Comparison of ENCODE assay signal across 12 cellular contexts in genomic region chr19:13054605-13055212, GRCh38. TPM values are rescaled to one million over a fixed set of nuclear protein-coding genes. Genes with fewer than 3 reads are reported as not detected.
DNase-seq lines count a peak whose midpoint lies in the region; ATAC-seq and TF ChIP-seq lines count a peak whose summit lies in the region.
"Had no signal": no experiment of that assay in that cellular context is flagged by ENCODE, and none has a peak within 500 bp of the region (broad histone marks: within the 10 kb centered on the region; RNA-seq: fewer than 3 reads in every experiment).

No MANE protein-coding gene starts in this region.

- no peak for TF ChIP-seq POLR2A in suprapubic skin (IDR thresholded peaks at IDR 0.05)

- no peak overlapping the region for H3K4me3 Mint-ChIP-seq in stimulated activated naive B cell treated with anti-CD40 and anti-IgM and Interleukin-4, amounts not matched to agents 10 μg/mL and 1 μg/mL and 100 μg/mL, for 72 hours

- peaks cover 7 to 14% of the 10 kb centered on the region in 2 donors for H3K4me1 Mint-ChIP-seq in stimulated activated naive B cell treated with anti-CD40 and anti-IgM and Interleukin-4, amounts not matched to agents 10 μg/mL and 1 μg/mL and 100 μg/mL, for 72 hours

- H3K36me3 ChIP-seq in HUES64 (ENCODE audit: insufficient read depth, low read length), result no peaks in the 10 kb centered on the region
- H3K36me3 ChIP-seq in mesenchymal stem cell (ENCODE audit: control insufficient read depth in 1 of 2, insufficient read depth in 2 of 2, low read depth in 1 of 2, low read length in 2 of 2), result peaks cover 2 to 15% of the 10 kb centered on the region in 2 experiments
- no peaks in the 10 kb centered on the region for H3K36me3 ChIP-seq in suprapubic skin
- no peaks in the 10 kb centered on the region for H3K36me3 ChIP-seq in HAP-1 (replicated peaks)

- H3K23ac ChIP-seq in mesenchymal stem cell (ENCODE audit: low read length in 2 of 2), result peak overlapping the region in 1 of 2 experiments; percentile 63

- H3K27me3 Mint-ChIP-seq in stimulated activated naive B cell treated with anti-CD40 and anti-IgM and Interleukin-4, amounts not matched to agents 10 μg/mL and 1 μg/mL and 100 μg/mL, for 72 hours, result peaks cover 35 to 65% of the 10 kb centered on the region in 2 donors

- peak overlapping the region; percentile 71 for H2BK15ac ChIP-seq in mesenchymal stem cell (ENCODE audit: low read depth, poor library complexity, severe bottlenecking)

- no peak overlapping the region for H3K4me2 ChIP-seq in mesenchymal stem cell (ENCODE audit: low read length, poor library complexity, severe bottlenecking)

- H3K9me3 Mint-ChIP-seq in stimulated activated naive B cell treated with anti-CD40 and anti-IgM and Interleukin-4, amounts not matched to agents 10 μg/mL and 1 μg/mL and 100 μg/mL, for 72 hours, result no peaks in the 10 kb centered on the region

- H3K4ac ChIP-seq in mesenchymal stem cell (ENCODE audit: low read depth in 1 of 2, low read length in 2 of 2), result peak overlapping the region; percentile 5 to 98

- H3K27ac ChIP-seq in HUES64 (ENCODE audit: low read depth, low read length) (no peak overlapping the region), dorsolateral prefrontal cortex (peak overlapping the region; percentile 78 to 100 (median 97)), mesenchymal stem cell (ENCODE audit: low read length, poor library complexity, severe bottlenecking) (peak overlapping the region; percentile 86), suprapubic skin (peak overlapping the region; percentile 92)
- H3K27ac ChIP-seq: HL-60 had no signal

- TF ChIP-seq EP300 in suprapubic skin (IDR thresholded peaks at IDR 0.05), result no peak

- H3K4me1 ChIP-seq in HUES64 (ENCODE audit: insufficient read depth, low read length) (peaks cover 57% of the 10 kb centered on the region), mesenchymal stem cell (ENCODE audit: control insufficient read depth, insufficient read depth, low read depth, low read length) (peaks cover 79% of the 10 kb centered on the region), suprapubic skin (peaks cover 100% of the 10 kb centered on the region), HAP-1 (peaks cover 12% of the 10 kb centered on the region)

- H2BK12ac ChIP-seq in mesenchymal stem cell (ENCODE audit: low read length in 2 of 2), result peak overlapping the region; percentile 15 to 99

- H3K9me3 ChIP-seq in HUES64 (ENCODE audit: insufficient read depth, low read depth, low read length), result no peaks in the 10 kb centered on the region
- H3K9me3 ChIP-seq in mesenchymal stem cell (ENCODE audit: control insufficient read depth, low read length), result no peaks in the 10 kb centered on the region
- H3K9me3 ChIP-seq in suprapubic skin, result no peaks in the 10 kb centered on the region
- no peaks in the 10 kb centered on the region for H3K9me3 ChIP-seq in HAP-1

- TF ChIP-seq CTCF in dorsolateral prefrontal cortex (IDR thresholded peaks at IDR 0.05 in 54 of 56, conservative IDR thresholded peaks at IDR 0.05 in 2 of 56; ENCODE audit: low read depth in 1 of 56, partially characterized antibody in 56 of 56) (no peak), suprapubic skin (IDR thresholded peaks at IDR 0.05) (no peak)

- DNase-seq in dorsolateral prefrontal cortex (no peak), mesenchymal stem cell (no peak), suprapubic skin (ENCODE audit: low spot score in 2 of 2) (no peak), NCI-H1930 (lab: John Stamatoyannopoulos, UW) (no peak), HAP-1 (ENCODE audit: low spot score in 2 of 2) (no peak)
- DNase-seq in stimulated activated naive B cell treated with anti-CD40 and anti-IgM and Interleukin-4, amounts not matched to agents 10 μg/mL and 1 μg/mL and 100 μg/mL, for 72 hours, result no peak
- DNase-seq: activated T-cell treated with anti-CD3 and anti-CD28 coated beads for 4 hours; stimulated activated naive CD4-positive, alpha-beta T cell had no signal

- H3K79me1 ChIP-seq in mesenchymal stem cell (replicated peaks; ENCODE audit: low read length, poor library complexity, severe bottlenecking), result no peaks in the 10 kb centered on the region

- intact Hi-C loops in dorsolateral prefrontal cortex (cut with DNase I), result no loop called here

- H3K4me3 ChIP-seq in HUES64 (ENCODE audit: low read length) (peak overlapping the region; percentile 7; the same call in 1 of the 2 replicates), dorsolateral prefrontal cortex (peak overlapping the region in 12 of 59 donors; percentile 10 to 40 (median 27)), mesenchymal stem cell (ENCODE audit: insufficient read depth in 1 of 2, low read depth in 1 of 2, low read length in 2 of 2) (peak overlapping the region in 1 of 2 experiments; percentile 44), suprapubic skin (peak overlapping the region; percentile 30), HAP-1 (no peak overlapping the region)

- H3K18ac ChIP-seq in mesenchymal stem cell (ENCODE audit: low read depth in 1 of 2, low read length in 2 of 2), result peak overlapping the region; percentile 65 to 100

- H4K8ac ChIP-seq in mesenchymal stem cell (ENCODE audit: low read length), result peak overlapping the region; percentile 97

- H3K27me3 ChIP-seq in HUES64 (ENCODE audit: insufficient read depth, low read length) (peaks cover 99% of the 10 kb centered on the region), dorsolateral prefrontal cortex (no peaks in the 10 kb centered on the region), mesenchymal stem cell (ENCODE audit: control insufficient read depth in 1 of 2, insufficient read depth in 1 of 2, low read length in 2 of 2) (no peaks in the 10 kb centered on the region), suprapubic skin (no peaks in the 10 kb centered on the region), HAP-1 (ENCODE audit: low read depth) (no peaks in the 10 kb centered on the region)

- H3K9ac ChIP-seq in HUES64 (ENCODE audit: low read depth, low read length) (no peak overlapping the region), mesenchymal stem cell (ENCODE audit: low read length) (peak overlapping the region; percentile 87)

- H2AK5ac ChIP-seq in mesenchymal stem cell (ENCODE audit: low read length, severe bottlenecking), result peak overlapping the region; percentile 86

- H2BK5ac ChIP-seq in mesenchymal stem cell (ENCODE audit: low read depth, low read length, poor library complexity, severe bottlenecking), result peak overlapping the region; percentile 85

- in situ Hi-C loops in HAP-1 (cut with MboI; ENCODE audit: low sequenced_read_pairs), result loop anchor here (5.0 kb wide), 1 partner anchor 67 kb away; no protein-coding TSS in a partner anchor

- no peak overlapping the region for H2AFZ ChIP-seq in mesenchymal stem cell (ENCODE audit: low read depth, low read length)

- H3K36me3 Mint-ChIP-seq in stimulated activated naive B cell treated with anti-CD40 and anti-IgM and Interleukin-4, amounts not matched to agents 10 μg/mL and 1 μg/mL and 100 μg/mL, for 72 hours, result no peaks in the 10 kb centered on the region

- peak overlapping the region; percentile 46 for H2BK120ac ChIP-seq in mesenchymal stem cell (ENCODE audit: low read depth, low read length)

- no peak for ATAC-seq in stimulated activated naive B cell treated with anti-CD40 and anti-IgM and Interleukin-4, amounts not matched to agents 10 μg/mL and 1 μg/mL and 100 μg/mL, for 72 hours (replicated peaks)
- ATAC-seq in GM18511 (IDR thresholded peaks at IDR 0.05; ENCODE audit: unreplicated experiment), result no peak

- peak overlapping the region; percentile 89 for H4K91ac ChIP-seq in mesenchymal stem cell (ENCODE audit: low read length)

- 30% methylated on average over 12 of the region's 12 CpGs for WGBS in HUES64
- 20% methylated on average over 10 of the region's 12 CpGs for WGBS in mesenchymal stem cell
- 21% methylated on average over 12 of the region's 12 CpGs for WGBS in suprapubic skin

- H3K14ac ChIP-seq in mesenchymal stem cell (ENCODE audit: low read length in 2 of 2), result peak overlapping the region in 1 of 2 experiments; percentile 98

- no peak overlapping the region for H3K27ac Mint-ChIP-seq in stimulated activated naive B cell treated with anti-CD40 and anti-IgM and Interleukin-4, amounts not matched to agents 10 μg/mL and 1 μg/mL and 100 μg/mL, for 72 hours

RNA-seq across cellular contexts. Expression of gene LYL1, which starts 47.9 kb away (rescaled TPM):
- 0.50 TPM for polyA plus RNA-seq in HUES64 (2013, experiment 1 of 2)
- 0.95 TPM for polyA plus RNA-seq in HUES64 (2013, experiment 2 of 2)
- total RNA-seq in dorsolateral prefrontal cortex (10 to 100 TPM in 2 of 120 experiments, 1 to 10 TPM in 118; 1.0 to 11.8 (median 4.5) TPM), suprapubic skin (1 to 10 TPM; 1.5 to 2.7 (median 2.2) TPM)
- polyA plus RNA-seq in mesenchymal stem cell (2013, experiment 1 of 2), result 0.68 TPM
- polyA plus RNA-seq in mesenchymal stem cell (2013, experiment 2 of 2), result 0.79 TPM
- total RNA-seq: H4 had no signal

RNA-seq across cellular contexts. Expression of gene NFIX, which starts 59.4 kb away (rescaled TPM):
- polyA plus RNA-seq in HUES64 (2013, experiment 1 of 2), result 0.15 TPM
- polyA plus RNA-seq in HUES64 (2013, experiment 2 of 2), result 0.06 TPM
- 100 to 1,000 TPM; 219 to 402 (median 309) TPM for total RNA-seq in dorsolateral prefrontal cortex
- 4.6 TPM for polyA plus RNA-seq in mesenchymal stem cell (2013, experiment 1 of 2)
- polyA plus RNA-seq in mesenchymal stem cell (2013, experiment 2 of 2), result 4.6 TPM
- 100 to 1,000 TPM; 126 to 223 (median 176) TPM for total RNA-seq in suprapubic skin
